ENCODE assay signal across 8 cellular contexts in genomic region chr22:15684695-15685094, GRCh38.
A peak's percentile ranks its signal among the peaks of the same experiment; 100 is the strongest.
DNase-seq lines count a peak whose midpoint lies in the region; ATAC-seq lines count a peak whose summit lies in the region.
"Not testable (repeated sequence)": the region's sequence is repeated elsewhere in the genome, so short reads cannot be mapped to it uniquely, and the experiment has no call there.

No MANE protein-coding gene starts in this region.

- not testable (repeated sequence) for H3K27me3 Mint-ChIP-seq in memory B cell

- not testable (repeated sequence) for H3K4me3 Mint-ChIP-seq in memory B cell

- not testable (repeated sequence) for H3K27ac Mint-ChIP-seq in memory B cell

- peak; percentile 77 for ATAC-seq in GM18498 (IDR thresholded peaks at IDR 0.05; ENCODE audit: unreplicated experiment)
- peak; percentile 67 for ATAC-seq in GM18861 (IDR thresholded peaks at IDR 0.05; ENCODE audit: unreplicated experiment)
- peak; percentile 77 for ATAC-seq in GM19395 (IDR thresholded peaks at IDR 0.05; ENCODE audit: unreplicated experiment)
- ATAC-seq in GM21381 (IDR thresholded peaks at IDR 0.05; ENCODE audit: unreplicated experiment), result peak; percentile 65
- ATAC-seq in HG02642 (IDR thresholded peaks at IDR 0.05; ENCODE audit: poor library complexity, unreplicated experiment), result peak; percentile 69
- peak; percentile 48 for ATAC-seq in HG03039 (IDR thresholded peaks at IDR 0.05; ENCODE audit: unreplicated experiment)
- ATAC-seq in HG03439 (IDR thresholded peaks at IDR 0.05; ENCODE audit: unreplicated experiment), result peak; percentile 65
- peak; percentile 24 for ATAC-seq in memory B cell (ENCODE audit: low read depth)

- H3K36me3 Mint-ChIP-seq in memory B cell, result not testable (repeated sequence)

- not testable (repeated sequence) for DNase-seq in memory B cell (ENCODE audit: low spot score in 2 of 2)

- not testable (repeated sequence) for H3K9me3 Mint-ChIP-seq in memory B cell

- H3K4me1 Mint-ChIP-seq in memory B cell, result not testable (repeated sequence)

Comparison
In these comparisons a context has a peak if more than half of its experiments do, and no peak if none do; other contexts are left out.
1. ATAC-seq: peak in every context shown above with its lines; median percentile 77 in GM18498; 77 in GM19395; 69 in HG02642; 67 in GM18861; 65 in GM21381; 65 in HG03439; 48 in HG03039; 24 in memory B cell.